In genomic region chr11:129949976-129950318, GRCh38 we compare ENCODE assay signal across 16 cellular contexts.
"Had no signal": no experiment of that assay in that cellular context is flagged by ENCODE, and none has a peak within 500 bp of the region (broad histone marks: within the 10 kb centered on the region; RNA-seq: fewer than 3 reads in every experiment).

No MANE protein-coding gene starts in this region.

- H3K36me3 ChIP-seq: cardiac muscle cell, ovary had no signal

- H3K4me1 ChIP-seq: vagina had no signal

- H3K27me3 ChIP-seq: cardiac muscle cell, ovary, vagina had no signal

- H3K27ac Mint-ChIP-seq: activated T-helper 17 cell treated with anti-CD3 and anti-CD28 coated beads, Interleukin-2, amount 50 U/mL, for 72 hours; natural killer cell treated with Interleukin-12 subunit alpha and Interleukin-12 subunit beta and Interleukin-15 and Interleukin-18, amount 100 ng/mL, for 72 hours; stimulated activated effector memory CD8-positive, alpha-beta T cell treated with anti-CD3 and anti-CD28 coated beads, Interleukin-12 subunit alpha, Interleukin-12 subunit beta, amount 100 ng/mL, for 72 hours had no signal

- H3K27me3 Mint-ChIP-seq: activated naive CD8-positive, alpha-beta T cell treated with anti-CD3 and anti-CD28 coated beads, Interleukin-2, amount 50 U/mL, for 24 hours; activated T-helper 17 cell treated with anti-CD3 and anti-CD28 coated beads, Interleukin-2, amount 50 U/mL, for 72 hours; natural killer cell treated with Interleukin-12 subunit alpha and Interleukin-12 subunit beta and Interleukin-15 and Interleukin-18, amount 100 ng/mL, for 72 hours had no signal

- H3K4me3 Mint-ChIP-seq: activated naive CD8-positive, alpha-beta T cell treated with anti-CD3 and anti-CD28 coated beads, Interleukin-2, amount 50 U/mL, for 24 hours; activated T-helper 17 cell treated with anti-CD3 and anti-CD28 coated beads, Interleukin-2, amount 50 U/mL, for 72 hours; natural killer cell treated with Interleukin-12 subunit alpha and Interleukin-12 subunit beta and Interleukin-15 and Interleukin-18, amount 100 ng/mL, for 72 hours; stimulated activated effector memory CD8-positive, alpha-beta T cell treated with anti-CD3 and anti-CD28 coated beads, Interleukin-12 subunit alpha, Interleukin-12 subunit beta, amount 100 ng/mL, for 72 hours had no signal

- DNase-seq: activated CD4-positive, alpha-beta T cell treated with anti-CD3 and anti-CD28 coated beads for 1 hour; activated CD4-positive, alpha-beta T cell treated with anti-CD3 and anti-CD28 coated beads, Interleukin-2, amount 50 U/mL, for 4 hours; activated naive CD4-positive, alpha-beta T cell treated with Interleukin-2 at 50 U/mL for 16 hours; activated naive CD8-positive, alpha-beta T cell treated with anti-CD3 and anti-CD28 coated beads, Interleukin-2, amount 50 U/mL, for 24 hours; kidney; left ventricle myocardium superior; mesendoderm; stimulated activated CD4-positive, alpha-beta T cell treated with anti-CD3 and anti-CD28 coated beads, Interleukin-12 subunit alpha, Interleukin-12 subunit beta, amount 100 ng/mL, for 4 hours had no signal

- H3K9me3 Mint-ChIP-seq: activated naive CD8-positive, alpha-beta T cell treated with anti-CD3 and anti-CD28 coated beads, Interleukin-2, amount 50 U/mL, for 24 hours; activated T-helper 17 cell treated with anti-CD3 and anti-CD28 coated beads, Interleukin-2, amount 50 U/mL, for 72 hours; natural killer cell treated with Interleukin-12 subunit alpha and Interleukin-12 subunit beta and Interleukin-15 and Interleukin-18, amount 100 ng/mL, for 72 hours; stimulated activated effector memory CD8-positive, alpha-beta T cell treated with anti-CD3 and anti-CD28 coated beads, Interleukin-12 subunit alpha, Interleukin-12 subunit beta, amount 100 ng/mL, for 72 hours had no signal

- H3K9me3 ChIP-seq: ovary, thoracic aorta, vagina had no signal

- H3K4me3 ChIP-seq: cardiac muscle cell, ovary, thoracic aorta, vagina had no signal

- ATAC-seq: activated naive CD8-positive, alpha-beta T cell treated with anti-CD3 and anti-CD28 coated beads, Interleukin-2, amount 50 U/mL, for 24 hours; activated T-helper 17 cell treated with anti-CD3 and anti-CD28 coated beads, Interleukin-2, amount 50 U/mL, for 72 hours; esophagus mucosa; natural killer cell treated with Interleukin-12 subunit alpha and Interleukin-12 subunit beta and Interleukin-15 and Interleukin-18, amount 100 ng/mL, for 72 hours; stimulated activated effector memory CD8-positive, alpha-beta T cell treated with anti-CD3 and anti-CD28 coated beads, Interleukin-12 subunit alpha, Interleukin-12 subunit beta, amount 100 ng/mL, for 72 hours had no signal

- H3K27ac ChIP-seq: cardiac muscle cell, ovary, thoracic aorta, vagina had no signal

- H3K36me3 Mint-ChIP-seq: natural killer cell treated with Interleukin-12 subunit alpha and Interleukin-12 subunit beta and Interleukin-15 and Interleukin-18, amount 100 ng/mL, for 72 hours had no signal
